21 cellular contexts compared by ENCODE assay signal in genomic region chr1:234683127-234683855, GRCh38.
DNase-seq lines count a peak whose midpoint lies in the region; ATAC-seq, FAIRE-seq and TF ChIP-seq lines count a peak whose summit lies in the region.
"Had no signal": no experiment of that assay in that cellular context is flagged by ENCODE, and none has a peak within 500 bp of the region (broad histone marks: within the 10 kb centered on the region; RNA-seq: fewer than 3 reads in every experiment).

No MANE protein-coding gene starts in this region.

- no peaks in the 10 kb centered on the region for H3K36me3 ChIP-seq in left ventricle myocardium inferior
- no peaks in the 10 kb centered on the region for H3K36me3 ChIP-seq in pancreas
- H3K36me3 ChIP-seq in upper lobe of left lung: no peaks in the 10 kb centered on the region
- H3K36me3 ChIP-seq: BLaER1 treated with 17β-estradiol and CSF1 and Interleukin-3, amounts not matched to agents 10 nM and 100 nM had no signal

- H3K4me1 ChIP-seq in left ventricle myocardium inferior: peaks cover 14% of the 10 kb centered on the region
- peaks cover 0 to 20% (median 12%) of the 10 kb centered on the region in 3 donors for H3K4me1 ChIP-seq in pancreas
- peaks cover 0 to 13% (median 11%) of the 10 kb centered on the region in 4 donors for H3K4me1 ChIP-seq in upper lobe of left lung

- TF ChIP-seq EP300 in upper lobe of left lung (IDR thresholded peaks at IDR 0.05): no peak

- no peak for FAIRE-seq in pancreas (lab: Jason Lieb, UNC)
- FAIRE-seq: GM12892 had no signal

- intact Hi-C loops in left ventricle myocardium inferior (cut with micrococcal nuclease): no loop called here
- intact Hi-C loops in pancreas (cut with DNase I): no loop called here

- no peaks in the 10 kb centered on the region for H3K27me3 ChIP-seq in left ventricle myocardium inferior (ENCODE audit: low read depth)
- no peaks in the 10 kb centered on the region for H3K27me3 ChIP-seq in pancreas
- no peaks in the 10 kb centered on the region for H3K27me3 ChIP-seq in upper lobe of left lung
- H3K27me3 ChIP-seq: BLaER1 treated with 17β-estradiol and CSF1 and Interleukin-3, amounts not matched to agents 10 nM and 100 nM had no signal

- no peak for TF ChIP-seq CTCF in left ventricle myocardium inferior (IDR thresholded peaks at IDR 0.05; ENCODE audit: borderline replicate concordance)
- TF ChIP-seq CTCF in pancreas (IDR thresholded peaks at IDR 0.05): no peak
- no peak for TF ChIP-seq CTCF in upper lobe of left lung (IDR thresholded peaks at IDR 0.05)

- DNase-seq in DMS 273 (lab: John Stamatoyannopoulos, UW; ENCODE audit: unreplicated experiment) (peak; percentile 28), DMS 273 treated with DMSO at 0.1 percent for 48 hours (lab: John Stamatoyannopoulos, UW) (no peak), left ventricle myocardium inferior (no peak), pancreas (no peak), upper lobe of left lung (no peak), NCI-H2227 treated with DMSO at 0.1 percent for 48 hours (lab: John Stamatoyannopoulos, UW) (no peak), DMS153 treated with DMSO at 0.1 percent for 48 hours (lab: John Stamatoyannopoulos, UW; ENCODE audit: unreplicated experiment) (no peak)
- DNase-seq: activated CD4-positive, CD25-positive, alpha-beta regulatory T cell; activated T-cell treated with anti-CD3 and anti-CD28 coated beads, Interleukin-2, amount 50 U/mL, for 72 hours; glutamatergic neuron; Karpas-422; NCI-H1092 treated with DMSO at 0.1 percent for 48 hours; NCI-H2081 treated with DMSO at 0.1 percent for 48 hours; NCI-H524 treated with DMSO at 0.1 percent for 48 hours; stimulated activated CD4-positive, alpha-beta T cell treated with anti-CD3 and anti-CD28 coated beads, Interleukin-4, amount 100 ng/mL, for 24 hours; T-helper 2 cell had no signal

- no peak for TF ChIP-seq POLR2A in upper lobe of left lung (IDR thresholded peaks at IDR 0.05)

- H3K27ac ChIP-seq in left ventricle myocardium inferior (replicated peaks): peak overlapping the region; percentile 80
- H3K27ac ChIP-seq in pancreas: peak overlapping the region; percentile 33 to 75 (median 66)
- H3K27ac ChIP-seq in upper lobe of left lung: peak overlapping the region in 3 of 4 donors; percentile 35 to 60 (median 54)
- H3K27ac ChIP-seq: 22Rv1 had no signal

- peaks cover 10% of the 10 kb centered on the region for H3K9me3 ChIP-seq in left ventricle myocardium inferior (replicated peaks)
- no peaks in the 10 kb centered on the region for H3K9me3 ChIP-seq in pancreas
- H3K9me3 ChIP-seq in upper lobe of left lung: no peaks in the 10 kb centered on the region

- H3K4me3 ChIP-seq in left ventricle myocardium inferior (no peak overlapping the region), pancreas (no peak overlapping the region), upper lobe of left lung (no peak overlapping the region)
- H3K4me3 ChIP-seq: BLaER1 treated with 17β-estradiol and CSF1 and Interleukin-3, amounts not matched to agents 10 nM and 100 nM; skin epidermis had no signal

- WGBS in pancreas, 2 donors: 67 to 90% methylated on average over 2 of the region's 2 CpGs
- 93 to 98% methylated on average over 2 of the region's 2 CpGs for WGBS in upper lobe of left lung, 2 donors

- peak in 2 of 4 donors; percentile 7 to 17 for ATAC-seq in pancreas
- ATAC-seq in upper lobe of left lung (ENCODE audit: low FRiP score in 2 of 2): no peak
- ATAC-seq in HG02885 (IDR thresholded peaks at IDR 0.05; ENCODE audit: poor library complexity, unreplicated experiment): no peak
